In the genomic region with DNA sequence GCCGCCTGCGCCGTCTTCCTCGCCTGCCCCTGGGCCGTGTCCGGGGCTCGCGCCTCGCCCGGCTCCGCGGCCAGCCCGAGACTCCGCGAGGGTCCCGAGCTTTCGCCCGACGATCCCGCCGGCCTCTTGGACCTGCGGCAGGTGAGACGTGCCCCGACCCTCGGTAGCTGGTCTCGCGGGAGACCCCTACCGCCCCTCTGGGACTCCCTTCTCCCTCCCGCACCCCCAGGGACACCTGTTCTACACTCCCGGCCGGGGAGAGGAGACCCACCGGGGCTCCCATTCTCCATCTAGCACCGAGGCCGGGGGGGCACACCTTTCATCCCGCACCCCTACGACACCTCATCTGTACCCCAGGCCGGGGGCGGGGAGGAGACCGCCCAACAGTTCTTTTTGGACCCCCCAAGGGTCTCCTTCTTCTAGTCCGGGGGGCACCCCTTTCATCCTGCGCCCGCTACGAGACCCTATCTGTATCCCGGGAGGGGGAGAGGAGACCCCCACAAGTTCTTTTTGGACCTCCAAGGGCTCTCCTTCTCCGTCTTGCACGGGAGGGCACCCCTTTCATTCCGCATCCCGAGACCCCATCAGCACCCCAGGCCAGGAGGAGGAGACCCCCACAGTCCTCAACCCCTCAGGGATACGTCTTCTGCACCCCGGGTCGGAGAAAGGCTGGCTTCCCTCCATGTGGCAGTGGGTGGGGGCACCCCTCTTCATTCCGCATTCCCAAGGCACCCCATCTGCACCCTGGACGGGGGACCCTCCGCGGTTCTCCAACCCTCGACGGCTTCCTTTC, we compare ENCODE assay signal across 8 cellular contexts. TPM values are rescaled to one million over a fixed set of nuclear protein-coding genes. Genes with fewer than 3 reads are reported as not detected.
DNase-seq lines count a peak whose midpoint lies in the region; ATAC-seq, FAIRE-seq and TF ChIP-seq lines count a peak whose summit lies in the region.

No MANE protein-coding gene starts in this region.

- CTCF ChIA-PET in activated B cell treated with CpG ODN at 0.5 μM for 24 hours (lab: Charles Lee) = interaction anchor here (1.3 to 1.4 kb wide), 2 partner anchors 15 to 21 kb away, joined by 4 to 5 read pairs; no protein-coding TSS in a partner anchor

- FAIRE-seq in GM12891 (lab: Jason Lieb, UNC) = no peak
- no peak for FAIRE-seq in GM19239 (lab: Jason Lieb, UNC)

- H3K4me3 Mint-ChIP-seq in activated B cell treated with CpG ODN at 0.5 μM for 24 hours = peak overlapping the region; percentile 78
- peak overlapping the region; percentile 88 for H3K4me3 Mint-ChIP-seq in stimulated activated naive CD8-positive, alpha-beta T cell treated with anti-CD3 and anti-CD28 coated beads, Interleukin-15, Interleukin-2, amounts not matched to agents 100 ng/mL and 50 ng/mL, for 24 hours

- H3K4me3 ChIP-seq in HFF-Myc (replicated peaks; ENCODE audit: low read depth, low read length) (peak overlapping the region; percentile 49), iPS-11a (ENCODE audit: low read depth, low read length) (peak overlapping the region; percentile 28)

- intact Hi-C loops in activated B cell treated with CpG ODN at 0.5 μM for 24 hours (cut with micrococcal nuclease) = no loop called here

- DNase-seq in HFF-Myc (ENCODE audit: extremely low read depth, low read depth) (no peak), activated B cell treated with CpG ODN at 0.5 μM for 24 hours (no peak), GM12891 (ENCODE audit: insufficient read length, low spot score) (no peak), GM19239 (ENCODE audit: insufficient read length, low spot score) (no peak), NCI-H2227 treated with DMSO at 0.1 percent for 48 hours (lab: John Stamatoyannopoulos, UW) (no peak), NOMO-1 (lab: John Stamatoyannopoulos, UW; ENCODE audit: unreplicated experiment in 2 of 2) (no peak)

- peaks cover 9% of the 10 kb centered on the region for H3K27me3 Mint-ChIP-seq in activated B cell treated with CpG ODN at 0.5 μM for 24 hours
- peaks cover 35% of the 10 kb centered on the region for H3K27me3 Mint-ChIP-seq in stimulated activated naive CD8-positive, alpha-beta T cell treated with anti-CD3 and anti-CD28 coated beads, Interleukin-15, Interleukin-2, amounts not matched to agents 100 ng/mL and 50 ng/mL, for 24 hours

- POLR2A ChIA-PET in activated B cell treated with CpG ODN at 0.5 μM for 24 hours (lab: Charles Lee) = interaction anchor here (0.6 to 3.1 kb wide), 12 partner anchors 9 to 679 kb away, joined by 3 to 36 read pairs (median 5); a partner anchor contains a TSS

- peak overlapping the region; percentile 68 for H3K27ac Mint-ChIP-seq in activated B cell treated with CpG ODN at 0.5 μM for 24 hours
- H3K27ac Mint-ChIP-seq in stimulated activated naive CD8-positive, alpha-beta T cell treated with anti-CD3 and anti-CD28 coated beads, Interleukin-15, Interleukin-2, amounts not matched to agents 100 ng/mL and 50 ng/mL, for 24 hours = peak overlapping the region; percentile 48

- TF ChIP-seq CTCF in HFF-Myc (IDR thresholded peaks at IDR 0.05; ENCODE audit: low read depth, low read length, missing control alignments) (no peak), activated B cell treated with CpG ODN at 0.5 μM for 24 hours (IDR thresholded peaks at IDR 0.05) (no peak)

- peaks cover 72% of the 10 kb centered on the region for H3K4me1 Mint-ChIP-seq in activated B cell treated with CpG ODN at 0.5 μM for 24 hours
- peaks cover 46% of the 10 kb centered on the region for H3K4me1 Mint-ChIP-seq in stimulated activated naive CD8-positive, alpha-beta T cell treated with anti-CD3 and anti-CD28 coated beads, Interleukin-15, Interleukin-2, amounts not matched to agents 100 ng/mL and 50 ng/mL, for 24 hours (ENCODE audit: low read depth)

- no peak for TF ChIP-seq POLR2A in GM12891 (IDR thresholded peaks at IDR 0.05; ENCODE audit: low read depth, low read length)

- peaks cover 15% of the 10 kb centered on the region for H3K36me3 Mint-ChIP-seq in activated B cell treated with CpG ODN at 0.5 μM for 24 hours (ENCODE audit: low read depth)
- peaks cover 14% of the 10 kb centered on the region for H3K36me3 Mint-ChIP-seq in stimulated activated naive CD8-positive, alpha-beta T cell treated with anti-CD3 and anti-CD28 coated beads, Interleukin-15, Interleukin-2, amounts not matched to agents 100 ng/mL and 50 ng/mL, for 24 hours (ENCODE audit: low read depth)

- no peak for ATAC-seq in activated B cell treated with CpG ODN at 0.5 μM for 24 hours (ENCODE audit: low read depth)

- peaks cover 5% of the 10 kb centered on the region for H3K9me3 Mint-ChIP-seq in activated B cell treated with CpG ODN at 0.5 μM for 24 hours
- H3K9me3 Mint-ChIP-seq in stimulated activated naive CD8-positive, alpha-beta T cell treated with anti-CD3 and anti-CD28 coated beads, Interleukin-15, Interleukin-2, amounts not matched to agents 100 ng/mL and 50 ng/mL, for 24 hours = no peaks in the 10 kb centered on the region

TF ChIP-seq in GM12891, 5 proteins besides CTCF, POLR2A, EP300 and RAD21:
- TF ChIP-seq PAX5 (IDR thresholded peaks at IDR 0.05; ENCODE audit: insufficient read depth, low read length, severe bottlenecking) (no peak), POU2F2 (IDR thresholded peaks at IDR 0.05; ENCODE audit: low read depth, low read length) (no peak), SPI1 (IDR thresholded peaks at IDR 0.05; ENCODE audit: low read depth, low read length) (no peak), TAF1 (IDR thresholded peaks at IDR 0.05; ENCODE audit: low read depth, low read length) (no peak), POLR2AphosphoS5 (IDR thresholded peaks at IDR 0.05; ENCODE audit: low read depth, low read length) (no peak)

RNA-seq across cellular contexts. Expression of a gene that starts 0.5 kb away (rescaled TPM):
- total RNA-seq in activated B cell treated with CpG ODN at 0.5 μM for 24 hours = 6.0 and 7.1 TPM in 2 replicates
- polyA plus RNA-seq in GM12891 (2012; ENCODE audit: low read depth, missing spikeins) = 64.1 TPM

RNA-seq across cellular contexts. Expression of a gene that starts 29.2 kb away (rescaled TPM):
- total RNA-seq in activated B cell treated with CpG ODN at 0.5 μM for 24 hours = 13.2 and 16.8 TPM in 2 replicates
- polyA plus RNA-seq in GM12891 (2012; ENCODE audit: low read depth, missing spikeins) = 8.6 TPM

RNA-seq across cellular contexts. Expression of a gene that starts 49.8 kb away (rescaled TPM):
- total RNA-seq in activated B cell treated with CpG ODN at 0.5 μM for 24 hours = 90.0 and 95.1 TPM in 2 replicates
- polyA plus RNA-seq in GM12891 (2012; ENCODE audit: low read depth, missing spikeins) = 44.4 TPM

RNA-seq across cellular contexts. Expression of a gene that starts 59.6 kb away (rescaled TPM):
- total RNA-seq in activated B cell treated with CpG ODN at 0.5 μM for 24 hours = 29.3 and 29.7 TPM in 2 replicates
- polyA plus RNA-seq in GM12891 (2012; ENCODE audit: low read depth, missing spikeins) = 243 TPM
